Comparison of ENCODE assay signal across 13 cellular contexts in genomic region chr3:122076414-122077292, GRCh38.
DNase-seq lines count a peak whose midpoint lies in the region; ATAC-seq and TF ChIP-seq lines count a peak whose summit lies in the region.
"Had no signal": no experiment of that assay in that cellular context is flagged by ENCODE, and none has a peak within 500 bp of the region (broad histone marks: within the 10 kb centered on the region; RNA-seq: fewer than 3 reads in every experiment).

No MANE protein-coding gene starts in this region.

- peak overlapping the region; percentile 85 for H3K27ac ChIP-seq in MM.1S (ENCODE audit: low read length)
- H3K27ac ChIP-seq: adrenal gland, SK-N-MC, vagina had no signal

- peak overlapping the region; percentile 74 for H3K9ac ChIP-seq in MM.1S (ENCODE audit: low read length)

- peak overlapping the region; percentile 65 for H2AFZ ChIP-seq in MM.1S (ENCODE audit: low read length)

- H3F3A ChIP-seq in MM.1S (ENCODE audit: insufficient read depth, low read length), result peaks cover 43% of the 10 kb centered on the region

- H3K4me2 ChIP-seq in MM.1S (ENCODE audit: low read depth, low read length), result peak overlapping the region; percentile 96

- TF ChIP-seq CTCF in MM.1S (IDR thresholded peaks at IDR 0.05; ENCODE audit: low read length), result no peak
- TF ChIP-seq CTCF in fibroblast of mammary gland (conservative IDR thresholded peaks at IDR 0.05; ENCODE audit: control insufficient read depth, insufficient read depth, low read depth, low read length), result no peak

- peak; percentile 4 for ATAC-seq in GM18502 (IDR thresholded peaks at IDR 0.05; ENCODE audit: poor library complexity, unreplicated experiment)
- peak; percentile 7 for ATAC-seq in GM21423 (IDR thresholded peaks at IDR 0.05; ENCODE audit: unreplicated experiment)
- ATAC-seq in HG03095 (IDR thresholded peaks at IDR 0.05; ENCODE audit: unreplicated experiment), result no peak

- H3K36me3 ChIP-seq in MM.1S (replicated peaks; ENCODE audit: insufficient read depth, low read length), result no peaks in the 10 kb centered on the region
- H3K36me3 ChIP-seq: adrenal gland, vagina had no signal

- H4K20me1 ChIP-seq in MM.1S (ENCODE audit: insufficient read depth, low read length), result no peaks in the 10 kb centered on the region

- H3K27me3 ChIP-seq in MM.1S (replicated peaks; ENCODE audit: insufficient read depth, low read length), result no peaks in the 10 kb centered on the region
- H3K27me3 ChIP-seq: adrenal gland, vagina had no signal

- peak overlapping the region; percentile 82 for H3K4me3 ChIP-seq in MM.1S (ENCODE audit: low read length)
- H3K4me3 ChIP-seq in fibroblast of mammary gland (ENCODE audit: control insufficient read depth, low read depth, low read length), result no peak overlapping the region
- H3K4me3 ChIP-seq: adrenal gland, SK-N-MC, vagina had no signal

- peaks cover 72% of the 10 kb centered on the region for H3K79me2 ChIP-seq in MM.1S (ENCODE audit: low read length)

- DNase-seq in MM.1S (peak; percentile 46), fibroblast of mammary gland (ENCODE audit: low read depth) (peak; percentile 4), amygdala (lab: John Stamatoyannopoulos, UW) (no peak), pons (ENCODE audit: low spot score) (no peak), AG08396 (ENCODE audit: low spot score) (no peak)
- DNase-seq: adrenal gland, GOT3, NCI-H510A had no signal

- H3K9me3 ChIP-seq in MM.1S (replicated peaks; ENCODE audit: insufficient read depth, low read length), result no peaks in the 10 kb centered on the region
- H3K9me3 ChIP-seq: adrenal gland, vagina had no signal

- H3K9me2 ChIP-seq in MM.1S (replicated peaks; ENCODE audit: insufficient read depth, low read length), result no peaks in the 10 kb centered on the region

- H3K4me1 ChIP-seq in MM.1S (ENCODE audit: low read length), result peaks cover 42% of the 10 kb centered on the region
- H3K4me1 ChIP-seq: adrenal gland, vagina had no signal

Comparison
In these comparisons a context has a peak if more than half of its experiments do, and no peak if none do; other contexts are left out.
1. DNase-seq: peak in MM.1S (single experiment) and fibroblast of mammary gland (single experiment); none in amygdala (0 of 56), pons (single experiment) and AG08396 (single experiment).